ENCODE assay signal across 8 cellular contexts in genomic region chr10:79608505-79609375, GRCh38. TPM values are rescaled to one million over a fixed set of nuclear protein-coding genes. Genes with fewer than 3 reads are reported as not detected.
A peak's percentile ranks its signal among the peaks of the same experiment; 100 is the strongest.
DNase-seq lines count a peak whose midpoint lies in the region; ATAC-seq lines count a peak whose summit lies in the region.

No MANE protein-coding gene starts in this region.

- H3K4me3 ChIP-seq in Karpas-422 (ENCODE audit: low read length), result no peak overlapping the region

- H3K9me3 Mint-ChIP-seq in activated CD8-positive, alpha-beta memory T cell treated with anti-CD3 and anti-CD28 coated beads, Interleukin-2, amount 10 ng/mL, durations not matched to agents 7 days and 5 days (ENCODE audit: low read depth), result peaks cover 3% of the 10 kb centered on the region

- no peaks in the 10 kb centered on the region for H3K36me3 ChIP-seq in Karpas-422 (ENCODE audit: insufficient read depth, low read length)

- no peaks in the 10 kb centered on the region for H3K9me3 ChIP-seq in Karpas-422 (ENCODE audit: low read length)

- peaks cover 7% of the 10 kb centered on the region for H3K27me3 Mint-ChIP-seq in activated CD8-positive, alpha-beta memory T cell treated with anti-CD3 and anti-CD28 coated beads, Interleukin-2, amount 10 ng/mL, durations not matched to agents 7 days and 5 days

- peak; percentile 27 to 38 for ATAC-seq in activated CD4-positive, CD25-positive, alpha-beta regulatory T cell treated with anti-CD3 and anti-CD28 coated beads, Interleukin-2, amount 50 U/mL, for 24 hours
- peak; percentile 72 for ATAC-seq in activated CD8-positive, alpha-beta memory T cell treated with anti-CD3 and anti-CD28 coated beads, Interleukin-2, amount 10 ng/mL, durations not matched to agents 7 days and 5 days
- ATAC-seq in HG02642 (IDR thresholded peaks at IDR 0.05; ENCODE audit: poor library complexity, unreplicated experiment), result no peak

- H3K27me3 ChIP-seq in Karpas-422 (ENCODE audit: low read length), result no peaks in the 10 kb centered on the region

- no peaks in the 10 kb centered on the region for H3K36me3 Mint-ChIP-seq in activated CD8-positive, alpha-beta memory T cell treated with anti-CD3 and anti-CD28 coated beads, Interleukin-2, amount 10 ng/mL, durations not matched to agents 7 days and 5 days

- H3K79me2 ChIP-seq in Karpas-422 (ENCODE audit: low read length), result no peaks in the 10 kb centered on the region

- no peaks in the 10 kb centered on the region for H3K9me2 ChIP-seq in Karpas-422 (replicated peaks; ENCODE audit: insufficient read depth, low read length)

- H3K4me1 Mint-ChIP-seq in activated CD8-positive, alpha-beta memory T cell treated with anti-CD3 and anti-CD28 coated beads, Interleukin-2, amount 10 ng/mL, durations not matched to agents 7 days and 5 days, result peaks cover 2% of the 10 kb centered on the region

- no peak overlapping the region for H3K4me2 ChIP-seq in Karpas-422 (ENCODE audit: low read depth, low read length, poor library complexity, severe bottlenecking)

- CTCF ChIA-PET in activated CD8-positive, alpha-beta memory T cell treated with anti-CD3 and anti-CD28 coated beads, Interleukin-2, amount 10 ng/mL, durations not matched to agents 7 days and 5 days (lab: Charles Lee), result interaction anchor here (0.6 to 1.3 kb wide), 2 partner anchors 68 to 72 kb away, joined by 3 to 5 read pairs; no protein-coding TSS in a partner anchor

- no peak overlapping the region for H3K27ac Mint-ChIP-seq in activated CD8-positive, alpha-beta memory T cell treated with anti-CD3 and anti-CD28 coated beads, Interleukin-2, amount 10 ng/mL, durations not matched to agents 7 days and 5 days

- H2AFZ ChIP-seq in Karpas-422 (ENCODE audit: low read length), result no peak overlapping the region

- in situ Hi-C loops in G401 (cut with HindIII; ENCODE audit: low sequenced_read_pairs), result no loop called here

- no peak overlapping the region for H3K27ac ChIP-seq in Karpas-422 (ENCODE audit: low read length)

- no peak for DNase-seq in activated CD4-positive, CD25-positive, alpha-beta regulatory T cell treated with anti-CD3 and anti-CD28 coated beads, Interleukin-2, amount 50 U/mL, for 72 hours
- DNase-seq in Karpas-422 (peak; percentile 78), head of caudate nucleus (peak in 22 of 42 donors; percentile 6 to 60 (median 22)), G401 (ENCODE audit: low spot score) (no peak)
- peak; percentile 75 for DNase-seq in activated CD8-positive, alpha-beta memory T cell treated with anti-CD3 and anti-CD28 coated beads, Interleukin-2, amount 10 ng/mL, durations not matched to agents 7 days and 5 days
- peak; percentile 6 for DNase-seq in stimulated activated CD4-positive, alpha-beta T cell treated with anti-CD3 and anti-CD28 coated beads, Interleukin-2, amount 100 ng/mL, for 4 hours (ENCODE audit: low read depth)

- intact Hi-C loops in head of caudate nucleus (cut with DNase I), result no loop called here

- peaks cover 7% of the 10 kb centered on the region for H3K4me1 ChIP-seq in Karpas-422 (ENCODE audit: low read length)

- no peak overlapping the region for H3K9ac ChIP-seq in Karpas-422 (ENCODE audit: low read length)

- H4K20me1 ChIP-seq in Karpas-422 (ENCODE audit: insufficient read depth, low read depth, low read length), result no peaks in the 10 kb centered on the region

- no peak overlapping the region for H3K4me3 Mint-ChIP-seq in activated CD8-positive, alpha-beta memory T cell treated with anti-CD3 and anti-CD28 coated beads, Interleukin-2, amount 10 ng/mL, durations not matched to agents 7 days and 5 days

RNA-seq across cellular contexts. Expression of gene SFTPA1, which starts 2.0 kb away (rescaled TPM):
- not detected in 2 replicates for total RNA-seq in Karpas-422 (2014; rRNA removed; shearing (Covaris generic); ENCODE audit: low replicate concordance)
- total RNA-seq in activated CD8-positive, alpha-beta memory T cell treated with anti-CD3 and anti-CD28 coated beads, Interleukin-2, amount 10 ng/mL, durations not matched to agents 7 days and 5 days, result not detected
- not detected in 2 replicates for total RNA-seq in G401 (2014; rRNA removed; shearing (Covaris generic))

RNA-seq across cellular contexts. Expression of gene SFTPA2, which starts 48.5 kb away (rescaled TPM):
- total RNA-seq in Karpas-422 (2014; rRNA removed; shearing (Covaris generic); ENCODE audit: low replicate concordance), result not detected in 2 replicates
- total RNA-seq in activated CD8-positive, alpha-beta memory T cell treated with anti-CD3 and anti-CD28 coated beads, Interleukin-2, amount 10 ng/mL, durations not matched to agents 7 days and 5 days, result not detected
- not detected in 2 replicates for total RNA-seq in G401 (2014; rRNA removed; shearing (Covaris generic))

Comparison
In these comparisons a context has a peak if more than half of its experiments do, and no peak if none do; other contexts are left out.
1. DNase-seq: peak in Karpas-422 (single experiment), activated CD8-positive, alpha-beta memory T cell treated with anti-CD3 and anti-CD28 coated beads, Interleukin-2, amount 10 ng/mL, durations not matched to agents 7 days and 5 days (single experiment), head of caudate nucleus (22 of 42) and stimulated activated CD4-positive, alpha-beta T cell treated with anti-CD3 and anti-CD28 coated beads, Interleukin-2, amount 100 ng/mL, for 4 hours (single experiment); none in activated CD4-positive, CD25-positive, alpha-beta regulatory T cell treated with anti-CD3 and anti-CD28 coated beads, Interleukin-2, amount 50 U/mL, for 72 hours (single experiment) and G401 (single experiment).